ENCODE assay signal across 8 cellular contexts in the genomic region with DNA sequence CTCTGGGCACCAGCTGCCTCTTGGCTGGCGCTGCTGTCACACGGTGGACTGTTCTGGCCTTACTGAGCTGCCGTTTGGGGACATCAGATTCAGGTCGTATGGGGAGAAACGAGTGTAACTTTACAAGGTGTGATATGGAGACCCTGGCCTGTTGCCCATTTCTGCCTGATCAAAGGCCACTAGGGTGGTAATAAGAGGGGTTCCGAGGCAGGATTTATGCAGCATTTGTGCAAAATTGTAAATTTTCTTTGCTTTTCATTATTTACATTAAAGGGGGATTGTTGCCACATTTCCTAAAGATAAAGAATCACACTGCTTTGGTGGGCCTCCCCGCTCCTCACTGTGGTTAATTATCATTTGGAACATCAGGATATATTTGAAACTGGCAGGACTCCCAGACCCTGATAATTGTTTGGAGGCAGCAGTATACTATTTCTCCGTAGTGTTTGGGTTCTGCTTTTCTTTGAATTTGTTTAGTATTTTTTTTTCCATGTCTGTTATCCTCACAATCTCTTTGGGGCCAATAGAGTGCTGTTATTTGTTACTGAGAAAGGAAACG. TPM values are rescaled to one million over a fixed set of nuclear protein-coding genes. Genes with fewer than 3 reads are reported as not detected.
A peak's percentile ranks its signal among the peaks of the same experiment; 100 is the strongest.
DNase-seq lines count a peak whose midpoint lies in the region; ATAC-seq and TF ChIP-seq lines count a peak whose summit lies in the region.

No MANE protein-coding gene starts in this region.

- WGBS in body of pancreas, 2 donors = 17 to 24% methylated on average over 7 to 9 of the region's 9 CpGs

- H3K27me3 ChIP-seq in body of pancreas = no peaks in the 10 kb centered on the region
- no peaks in the 10 kb centered on the region for H3K27me3 ChIP-seq in lower lobe of right lung (ENCODE audit: low read depth)

- H3K36me3 ChIP-seq in KOPT-K1 (ENCODE audit: insufficient read depth, low read length) = peaks cover 21% of the 10 kb centered on the region
- no peaks in the 10 kb centered on the region for H3K36me3 ChIP-seq in body of pancreas (replicated peaks in 1 of 2; ENCODE audit: insufficient read depth in 1 of 2, low read depth in 2 of 2)
- peaks cover 20% of the 10 kb centered on the region for H3K36me3 ChIP-seq in lower lobe of right lung

- peak overlapping the region; percentile 79 for H3K27ac ChIP-seq in KOPT-K1 (ENCODE audit: low read depth, low read length, poor library complexity, severe bottlenecking)
- H3K27ac ChIP-seq in body of pancreas = peak overlapping the region in 1 of 4 donors; percentile 13
- H3K27ac ChIP-seq in lower lobe of right lung = peak overlapping the region; percentile 93

- H3K9me3 ChIP-seq in KOPT-K1 (ENCODE audit: insufficient read depth, low read length, poor library complexity, severe bottlenecking) (no peaks in the 10 kb centered on the region), body of pancreas (no peaks in the 10 kb centered on the region), lower lobe of right lung (no peaks in the 10 kb centered on the region)

- ATAC-seq in GM18868 (IDR thresholded peaks at IDR 0.05; ENCODE audit: unreplicated experiment) (peak; percentile 31), body of pancreas (no peak), lower lobe of right lung (no peak), GM18520 (IDR thresholded peaks at IDR 0.05; ENCODE audit: unreplicated experiment) (no peak)

- peaks cover 11% of the 10 kb centered on the region for H3K4me1 ChIP-seq in body of pancreas
- peaks cover 35% of the 10 kb centered on the region for H3K4me1 ChIP-seq in lower lobe of right lung

- DNase-seq in body of pancreas (peak in 3 of 4 donors; percentile 28 to 41 (median 29)), lower lobe of right lung (no peak), NCI-H1048 (lab: John Stamatoyannopoulos, UW) (no peak), NCI-H2196 (lab: John Stamatoyannopoulos, UW; ENCODE audit: unreplicated experiment) (no peak), DMS153 (lab: John Stamatoyannopoulos, UW) (no peak)

- TF ChIP-seq CTCF in body of pancreas (IDR thresholded peaks at IDR 0.05) (no peak), lower lobe of right lung (IDR thresholded peaks at IDR 0.05) (no peak)

- TF ChIP-seq POLR2A in body of pancreas (IDR thresholded peaks at IDR 0.05) = no peak

- intact Hi-C loops in body of pancreas (cut with DNase I) = no loop called here
- intact Hi-C loops in lower lobe of right lung (cut with DNase I) = no loop called here

- H3K4me3 ChIP-seq in body of pancreas = peak overlapping the region; percentile 78 to 98
- H3K4me3 ChIP-seq in lower lobe of right lung = peak overlapping the region; percentile 97

RNA-seq across cellular contexts. Expression of gene NXPE3, which starts 0.9 kb away (rescaled TPM):
- total RNA-seq in body of pancreas (1 to 10 TPM; 3.1 to 4.6 TPM), lower lobe of right lung (22.0 TPM)

RNA-seq across cellular contexts. Expression of gene CEP97, which starts 55.5 kb away (rescaled TPM):
- total RNA-seq in body of pancreas (1 to 10 TPM; 3.3 to 3.4 TPM), lower lobe of right lung (8.0 TPM)

Comparison
In these comparisons a context has a peak if more than half of its experiments do, and no peak if none do; other contexts are left out.
1. DNase-seq: peak in body of pancreas (3 of 4); none in lower lobe of right lung (single experiment), NCI-H1048 (single experiment), NCI-H2196 (single experiment) and DMS153 (single experiment).